In genomic region chr2:20496477-20496876, GRCh38 we compare ENCODE assay signal across 20 cellular contexts. TPM values are rescaled to one million over a fixed set of nuclear protein-coding genes. Genes with fewer than 3 reads are reported as not detected.
DNase-seq lines count a peak whose midpoint lies in the region; ATAC-seq, FAIRE-seq and TF ChIP-seq lines count a peak whose summit lies in the region.
"Had no signal": no experiment of that assay in that cellular context is flagged by ENCODE, and none has a peak within 500 bp of the region (broad histone marks: within the 10 kb centered on the region; RNA-seq: fewer than 3 reads in every experiment).

No MANE protein-coding gene starts in this region.

- no peak overlapping the region for H4K8ac ChIP-seq in H1 (ENCODE audit: extremely low read depth, insufficient read depth, low read length)

- WGBS in H1 (ENCODE audit: extremely low coverage in 1 of 2, insufficient coverage in 1 of 2, insufficient read length in 1 of 2, insufficient replicate concordance in 2 of 2, low coverage in 1 of 2, low lambda C conversion rate in 2 of 2, missing lambda C conversion rate in 1 of 2), 2 experiments: 77% methylated on average over 7 of the region's 7 CpGs; no CpG with 5 or more reads in 1 of the 2 experiments

- H3K79me2 ChIP-seq in H1 (ENCODE audit: control insufficient read depth in 1 of 2, insufficient read depth in 2 of 2, low read length in 2 of 2) (no peaks in the 10 kb centered on the region; a peak in 1 of 4 replicates), osteoblast (ENCODE audit: insufficient read depth, low read length) (no peaks in the 10 kb centered on the region)

- H3K4me2 ChIP-seq in H1 (ENCODE audit: insufficient read depth in 1 of 2, low read depth in 2 of 2, low read length in 2 of 2) (no peak overlapping the region), osteoblast (ENCODE audit: insufficient read depth, low read length) (peak overlapping the region; percentile 8)

- TF ChIP-seq CTCF in C4-2B (conservative IDR thresholded peaks at IDR 0.05): no peak
- no peak for TF ChIP-seq CTCF in H1 (IDR thresholded peaks at IDR 0.05; ENCODE audit: control extremely low read depth in 1 of 3, insufficient read depth in 1 of 3, low read depth in 1 of 3, low read length in 3 of 3)
- TF ChIP-seq CTCF in osteoblast (IDR thresholded peaks at IDR 0.05; ENCODE audit: extremely low read depth, low read depth, low read length): no peak

- H3K9me3 ChIP-seq in MG63: no peaks in the 10 kb centered on the region
- no peaks in the 10 kb centered on the region for H3K9me3 ChIP-seq in H1 (ENCODE audit: insufficient read depth in 2 of 2, low read depth in 1 of 2, low read length in 1 of 2)
- no peaks in the 10 kb centered on the region for H3K9me3 ChIP-seq in osteoblast (ENCODE audit: low read depth, low read length)

- H2AFZ ChIP-seq in H1 (ENCODE audit: low read length) (0 out of 2 replicates have a peak overlapping the region, but pooled peaks have one; percentile 70), osteoblast (ENCODE audit: low read length) (no peak overlapping the region)

- H2AK5ac ChIP-seq in H1 (ENCODE audit: low read depth, low read length): no peak overlapping the region

- H3K9ac ChIP-seq in H1 (replicated peaks in 1 of 4; ENCODE audit: extremely low read depth in 1 of 4, low read depth in 3 of 4, low read length in 3 of 4): no peak overlapping the region

- no peak overlapping the region for H3K4me3 ChIP-seq in MG63
- H3K4me3 ChIP-seq in H1 (ENCODE audit: extremely low read depth in 1 of 4, insufficient read depth in 2 of 4, low read depth in 3 of 4, low read length in 4 of 4): no peak overlapping the region
- H3K4me3 ChIP-seq in osteoblast (ENCODE audit: insufficient read depth, low read length): no peak overlapping the region

- ATAC-seq in HG02852 (IDR thresholded peaks at IDR 0.05; ENCODE audit: unreplicated experiment): no peak
- ATAC-seq: activated CD8-positive, alpha-beta memory T cell treated with anti-CD3 and anti-CD28 coated beads, Interleukin-2, amount 10 ng/mL, durations not matched to agents 7 days and 5 days; naive thymus-derived CD4-positive, alpha-beta T cell had no signal

- no peaks in the 10 kb centered on the region; the same call in 1 of the 2 replicates for H3K23me2 ChIP-seq in H1 (ENCODE audit: low read depth, low read length)

- TF ChIP-seq EP300 in H1 (IDR thresholded peaks at IDR 0.05; ENCODE audit: borderline replicate concordance in 1 of 2, low read depth in 2 of 2, low read length in 2 of 2): no peak

- no peak overlapping the region for H3K56ac ChIP-seq in H1 (replicated peaks; ENCODE audit: insufficient read length, low read depth, low read length)

- intact Hi-C loops in head of caudate nucleus (cut with DNase I): no loop called here

- H3K36me3 ChIP-seq in MG63: no peaks in the 10 kb centered on the region
- no peaks in the 10 kb centered on the region for H3K36me3 ChIP-seq in H1 (ENCODE audit: control insufficient read depth in 2 of 4, insufficient read depth in 4 of 4, low read length in 3 of 4)
- H3K36me3 ChIP-seq in osteoblast (ENCODE audit: insufficient read depth, low read length): no peaks in the 10 kb centered on the region

- H3K79me1 ChIP-seq in H1 (ENCODE audit: low read depth, low read length): no peaks in the 10 kb centered on the region

- no peak overlapping the region for H2BK5ac ChIP-seq in H1 (ENCODE audit: low read depth, low read length)

- no peak overlapping the region for H2BK12ac ChIP-seq in H1 (ENCODE audit: low read depth, low read length)

- FAIRE-seq in H1 (lab: Jason Lieb, UNC): no peak
- FAIRE-seq: colon, GM12892 had no signal

- H3K27ac ChIP-seq in C4-2B: 0 out of 2 replicates have a peak overlapping the region, but pooled peaks have one; percentile 0
- no peak overlapping the region for H3K27ac ChIP-seq in H1 (ENCODE audit: low read depth, low read length)
- peak overlapping the region; percentile 41 for H3K27ac ChIP-seq in osteoblast (ENCODE audit: low read depth, low read length)

- no peak overlapping the region for H3K23ac ChIP-seq in H1 (ENCODE audit: insufficient read length)

- no peaks in the 10 kb centered on the region for H3K27me3 ChIP-seq in MG63
- no peaks in the 10 kb centered on the region for H3K27me3 ChIP-seq in H1 (replicated peaks in 1 of 4; ENCODE audit: control insufficient read depth in 3 of 4, extremely low read depth in 1 of 4, insufficient read depth in 3 of 4, low read length in 3 of 4)
- no peaks in the 10 kb centered on the region for H3K27me3 ChIP-seq in osteoblast (ENCODE audit: insufficient read depth, low read length)

- H3K4ac ChIP-seq in H1 (replicated peaks; ENCODE audit: insufficient read length, low read depth, low read length): no peak overlapping the region

- TF ChIP-seq RAD21 in H1 (IDR thresholded peaks at IDR 0.05 in 1 of 2, conservative IDR thresholded peaks at IDR 0.05 in 1 of 2; ENCODE audit: low read depth in 2 of 2, low read length in 2 of 2): no peak

- peaks cover 0 to 2% (median 1%) of the 10 kb centered on the region in 4 experiments; a peak in 2 of 7 replicates for H3K4me1 ChIP-seq in H1 (replicated peaks in 1 of 4; ENCODE audit: control insufficient read depth in 3 of 4, insufficient read depth in 4 of 4, low read length in 3 of 4)
- H3K4me1 ChIP-seq in osteoblast (ENCODE audit: insufficient read depth, low read length): peaks cover 30% of the 10 kb centered on the region

- H2BK15ac ChIP-seq in H1 (ENCODE audit: low read length): no peak overlapping the region

- POLR2A ChIA-PET in H1 (lab: Charles Lee; ENCODE audit: partially characterized antibody): interaction anchor here (1.2 kb wide), 1 partner anchor 50 kb away, joined by 4 read pairs; the partner anchor contains the start of gene RHOB

- DNase-seq in MG63 (peak; percentile 11), H1 (ENCODE audit: low read depth in 1 of 2, low spot score in 2 of 2) (no peak), osteoblast (ENCODE audit: insufficient read length, low spot score, missing footprints) (no peak), head of caudate nucleus (no peak), NOMO-1 treated with DMSO at 0.1 percent for 48 hours (lab: John Stamatoyannopoulos, UW; ENCODE audit: unreplicated experiment) (no peak), occipital lobe (lab: John Stamatoyannopoulos, UW) (no peak)
- DNase-seq: activated CD4-positive, CD25-positive, alpha-beta regulatory T cell treated with anti-CD3 and anti-CD28 coated beads, Interleukin-2, amount 50 U/mL, for 72 hours; activated CD8-positive, alpha-beta memory T cell treated with anti-CD3 and anti-CD28 coated beads, Interleukin-2, amount 10 ng/mL, durations not matched to agents 7 days and 5 days; activated effector memory CD4-positive, alpha-beta T cell treated with anti-CD3 and anti-CD28 coated beads, Interleukin-2, amount 50 U/mL, for 16 hours; GDM1; H9; naive thymus-derived CD4-positive, alpha-beta T cell; NCI-H226; right cardiac atrium; stimulated activated CD4-positive, alpha-beta T cell treated with anti-CD3 and anti-CD28 coated beads, Interleukin-4, amount 100 ng/mL, for 1 hour; T-helper 9 cell had no signal

- H2BK120ac ChIP-seq in H1 (replicated peaks; ENCODE audit: low read depth, low read length): no peak overlapping the region

- H4K91ac ChIP-seq in H1 (replicated peaks; ENCODE audit: insufficient read length, low read length): no peak overlapping the region

- TF ChIP-seq POLR2A in H1 (IDR thresholded peaks at IDR 0.05; ENCODE audit: control extremely low read depth in 1 of 2, low read depth in 2 of 2, low read length in 2 of 2): no peak

- H3K14ac ChIP-seq in H1 (ENCODE audit: insufficient read length): no peak overlapping the region

- H3K18ac ChIP-seq in H1 (ENCODE audit: extremely low read depth, low read length): no peak overlapping the region

- H4K20me1 ChIP-seq in H1 (replicated peaks in 1 of 2; ENCODE audit: control insufficient read depth in 1 of 2, insufficient read depth in 2 of 2, low read length in 2 of 2): no peaks in the 10 kb centered on the region
- H4K20me1 ChIP-seq in osteoblast (ENCODE audit: insufficient read depth, low read length): no peaks in the 10 kb centered on the region

- H4K5ac ChIP-seq in H1 (ENCODE audit: insufficient read length, low read depth, low read length): no peak overlapping the region

- no peak overlapping the region for H2BK20ac ChIP-seq in H1 (ENCODE audit: low read length)

- CTCF ChIA-PET in H1 (lab: Charles Lee; ENCODE audit: partially characterized antibody): interaction anchor here (1.7 to 2.7 kb wide), 3 partner anchors 30 to 52 kb away, joined by 6 to 10 read pairs (median 8); no protein-coding TSS in a partner anchor

TF ChIP-seq in H1, 55 proteins besides CTCF, POLR2A, EP300 and RAD21 (continues in another document):
- TF ChIP-seq TBP (IDR thresholded peaks at IDR 0.05; ENCODE audit: low read depth, low read length) (no peak), PHF8 (conservative IDR thresholded peaks at IDR 0.05; ENCODE audit: low read depth, low read length) (no peak), RNF2 (IDR thresholded peaks at IDR 0.05; ENCODE audit: borderline replicate concordance, low read depth, low read length, missing control alignments, poor library complexity, severe bottlenecking) (no peak), CBX5 (IDR thresholded peaks at IDR 0.05; ENCODE audit: low read depth, low read length) (no peak), SP1 (IDR thresholded peaks at IDR 0.05; ENCODE audit: low read depth, low read length) (no peak), SAP30 (IDR thresholded peaks at IDR 0.05; ENCODE audit: insufficient read depth, insufficient replicate concordance, low read length) (no peak), TEAD4 (IDR thresholded peaks at IDR 0.05; ENCODE audit: low read depth, low read length) (no peak), GABPA (IDR thresholded peaks at IDR 0.05; ENCODE audit: borderline replicate concordance, insufficient read depth, low read length) (no peak), ATF3 (IDR thresholded peaks at IDR 0.05; ENCODE audit: insufficient read depth, low read depth, low read length) (no peak), CTBP2 (IDR thresholded peaks at IDR 0.05; ENCODE audit: borderline replicate concordance, insufficient read depth, insufficient read length, low read length) (no peak)

RNA-seq across cellular contexts. Expression of gene RHOB, which starts 49.6 kb away (rescaled TPM):
- 65.2 and 65.4 TPM in 2 replicates for total RNA-seq in MG63 (2014; rRNA removed; shearing (Covaris generic); ENCODE audit: low replicate concordance)
- total RNA-seq in H1 (2021; fragmentation: NEBNext Ultra II Directional; extraction: Animal tissue kit (Norgen Biotek cat#: 25700)): 9.5 and 13.5 TPM in 2 replicates
- polyA plus RNA-seq in H1 (2011; rRNA removed): 9.3 and 17.8 TPM in 2 replicates
- polyA plus RNA-seq in H1 (2011; cell fraction: cytosol; rRNA removed): 12.2 TPM
- polyA plus RNA-seq in H1 (2011; cell fraction: nucleus; rRNA removed): 12.4 TPM
- polyA plus RNA-seq in H1 (2012, experiment 1 of 2): 6.7 to 9.6 TPM (median 7.6 TPM) in 4 replicates
- polyA plus RNA-seq in H1 (2012, experiment 2 of 2): 14.3 TPM
- polyA plus RNA-seq in H1 (2013, experiment 1 of 2): 5.4 TPM
- polyA plus RNA-seq in H1 (2013, experiment 2 of 2): 5.6 TPM
- polyA minus RNA-seq in H1 (2011; rRNA and poly(A)+ RNA removed): 3.1 and 4.1 TPM in 2 replicates
- 12.4 TPM for polyA minus RNA-seq in H1 (2011; cell fraction: cytosol; rRNA and poly(A)+ RNA removed)
- 40.4 TPM for polyA minus RNA-seq in H1 (2011; cell fraction: nucleus; rRNA and poly(A)+ RNA removed)
- total RNA-seq in osteoblast (145 and 161 TPM in 2 replicates), occipital lobe (296 TPM)
